Comparison of ENCODE assay signal across 17 cellular contexts in genomic region chr7:44827567-44827966, GRCh38.
"Had no signal": no experiment of that assay in that cellular context is flagged by ENCODE, and none has a peak within 500 bp of the region (broad histone marks: within the 10 kb centered on the region; RNA-seq: fewer than 3 reads in every experiment).

No MANE protein-coding gene starts in this region.

- H3K4me3 ChIP-seq: neural progenitor cell, pancreas, suprapubic skin had no signal

- H3K4me1 Mint-ChIP-seq: neural progenitor cell had no signal

- H3K9me3 ChIP-seq: pancreas, suprapubic skin had no signal

- H3K9me3 Mint-ChIP-seq: activated naive CD8-positive, alpha-beta T cell treated with anti-CD3 and anti-CD28 coated beads, Interleukin-2, amount 50 U/mL, for 24 hours; dendritic cell treated with granulocyte-macrophage colony-stimulating factor and Interleukin-4, amounts not matched to agents 40 ng/mL and 50 ng/mL, for 4 days; neural progenitor cell; type B pancreatic cell had no signal

- H3K4me3 Mint-ChIP-seq: activated CD8-positive, alpha-beta memory T cell treated with anti-CD3 and anti-CD28 coated beads, Interleukin-2, amount 10 ng/mL, durations not matched to agents 7 days and 5 days; activated naive CD8-positive, alpha-beta T cell treated with anti-CD3 and anti-CD28 coated beads, Interleukin-2, amount 50 U/mL, for 24 hours; dendritic cell treated with granulocyte-macrophage colony-stimulating factor and Interleukin-4, amounts not matched to agents 40 ng/mL and 50 ng/mL, for 4 days; neural progenitor cell; type B pancreatic cell had no signal

- H3K27me3 ChIP-seq: foreskin keratinocyte, neural progenitor cell, pancreas, suprapubic skin had no signal

- H3K4me1 ChIP-seq: foreskin keratinocyte, neural progenitor cell, pancreas, suprapubic skin had no signal

- H3K27me3 Mint-ChIP-seq: activated CD8-positive, alpha-beta memory T cell treated with anti-CD3 and anti-CD28 coated beads, Interleukin-2, amount 10 ng/mL, durations not matched to agents 7 days and 5 days; activated naive CD8-positive, alpha-beta T cell treated with anti-CD3 and anti-CD28 coated beads, Interleukin-2, amount 50 U/mL, for 24 hours; dendritic cell treated with granulocyte-macrophage colony-stimulating factor and Interleukin-4, amounts not matched to agents 40 ng/mL and 50 ng/mL, for 4 days; type B pancreatic cell had no signal

- H3K27ac Mint-ChIP-seq: activated CD8-positive, alpha-beta memory T cell treated with anti-CD3 and anti-CD28 coated beads, Interleukin-2, amount 10 ng/mL, durations not matched to agents 7 days and 5 days; dendritic cell treated with granulocyte-macrophage colony-stimulating factor and Interleukin-4, amounts not matched to agents 40 ng/mL and 50 ng/mL, for 4 days; neural progenitor cell; type B pancreatic cell had no signal

- DNase-seq: activated CD4-positive, alpha-beta T cell treated with anti-CD3 and anti-CD28 coated beads, Interleukin-2, amount 50 U/mL, for 1 hour; activated CD8-positive, alpha-beta memory T cell treated with anti-CD3 and anti-CD28 coated beads, Interleukin-2, amount 10 ng/mL, durations not matched to agents 7 days and 5 days; activated gamma-delta T cell treated with Interleukin-2 at 50 U/mL for 16 hours; activated naive CD8-positive, alpha-beta T cell treated with anti-CD3 and anti-CD28 coated beads, Interleukin-2, amount 50 U/mL, for 24 hours; aorta; cerebellar nuclear complex; effector memory CD4-positive, alpha-beta T cell; foreskin keratinocyte; mesenchymal stem cell; pancreas; stimulated activated CD4-positive, alpha-beta T cell treated with anti-CD3 and anti-CD28 coated beads, Interleukin-2, amount 100 ng/mL, for 48 hours; stimulated activated naive CD4-positive, alpha-beta T cell treated with Interleukin-2 at 50 U/mL for 16 hours had no signal

- H3K27ac ChIP-seq: foreskin keratinocyte, neural progenitor cell, pancreas, suprapubic skin had no signal

- ATAC-seq: activated CD4-positive, CD25-positive, alpha-beta regulatory T cell treated with anti-CD3 and anti-CD28 coated beads, Interleukin-2, amount 50 U/mL, for 24 hours; activated CD8-positive, alpha-beta memory T cell treated with anti-CD3 and anti-CD28 coated beads, Interleukin-2, amount 10 ng/mL, durations not matched to agents 7 days and 5 days; activated naive CD8-positive, alpha-beta T cell treated with anti-CD3 and anti-CD28 coated beads, Interleukin-2, amount 50 U/mL, for 24 hours; foreskin keratinocyte; pancreas had no signal
